Comparison of ENCODE assay signal across 8 cellular contexts in the genomic region with DNA sequence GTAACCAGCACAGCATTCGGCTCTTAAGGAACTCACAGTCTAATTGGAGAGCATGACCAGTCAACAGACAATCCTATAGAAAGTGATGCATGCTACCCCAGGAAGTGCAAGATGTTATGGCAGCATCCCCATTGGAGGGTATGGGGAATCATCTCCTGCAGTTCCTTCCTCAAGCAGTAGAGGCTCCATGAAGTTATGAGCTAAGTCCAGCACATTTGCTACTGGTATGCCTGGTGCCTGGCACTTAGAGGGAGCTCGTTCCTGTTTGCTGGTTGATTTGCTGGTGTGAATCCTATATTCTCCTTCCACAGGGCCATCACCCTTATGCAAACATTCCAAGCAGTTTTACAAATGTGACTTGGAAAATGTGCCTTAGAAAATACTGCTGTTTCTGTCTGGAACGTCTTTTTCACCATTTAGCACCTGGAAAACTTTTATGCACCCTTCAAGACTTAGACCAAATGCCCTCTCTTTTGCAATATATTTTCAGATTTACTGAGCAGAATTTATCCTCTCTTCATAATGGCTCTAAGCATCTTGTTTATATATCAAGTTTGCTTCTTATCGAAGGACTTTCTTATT.
DNase-seq lines count a peak whose midpoint lies in the region; ATAC-seq and TF ChIP-seq lines count a peak whose summit lies in the region.

No MANE protein-coding gene starts in this region.

- H3K36me3 ChIP-seq in neural cell (ENCODE audit: insufficient read depth, low read length): no peaks in the 10 kb centered on the region

- H3K4me2 ChIP-seq in neural cell (ENCODE audit: low read length): no peak overlapping the region

- TF ChIP-seq CTCF in choroid plexus epithelial cell (conservative IDR thresholded peaks at IDR 0.05; ENCODE audit: low read depth, low read length) (peak; percentile 74), neural cell (IDR thresholded peaks at IDR 0.05; ENCODE audit: poor library complexity, severe bottlenecking) (peak; percentile 70)

- H3K4me3 ChIP-seq in choroid plexus epithelial cell (ENCODE audit: low read depth, low read length) (no peak overlapping the region), neural cell (ENCODE audit: low read length) (no peak overlapping the region)

- no peaks in the 10 kb centered on the region for H3K9me3 ChIP-seq in neural cell (ENCODE audit: low read length)

- no peaks in the 10 kb centered on the region for H3K27me3 ChIP-seq in neural cell (ENCODE audit: insufficient read depth, low read depth, low read length)

- ATAC-seq in HG02852 (IDR thresholded peaks at IDR 0.05; ENCODE audit: unreplicated experiment) (peak; percentile 62), HG03520 (IDR thresholded peaks at IDR 0.05; ENCODE audit: unreplicated experiment) (no peak)

- TF ChIP-seq EP300 in neural cell (conservative IDR thresholded peaks at IDR 0.05; ENCODE audit: poor library complexity, severe bottlenecking): no peak

- peak; percentile 66 for TF ChIP-seq RAD21 in neural cell (conservative IDR thresholded peaks at IDR 0.05)

- no peaks in the 10 kb centered on the region for H3K9me2 ChIP-seq in neural cell (ENCODE audit: insufficient read depth, low read length)

- no peaks in the 10 kb centered on the region for H3F3A ChIP-seq in neural cell (ENCODE audit: insufficient read depth, low read length, poor library complexity, severe bottlenecking)

- H2AFZ ChIP-seq in neural cell (ENCODE audit: low read depth, low read length): no peak overlapping the region

- no peaks in the 10 kb centered on the region for H3K79me2 ChIP-seq in neural cell (replicated peaks; ENCODE audit: insufficient read depth, low read length)

- no peak overlapping the region for H3K27ac ChIP-seq in neural cell (ENCODE audit: low read length)

- H4K20me1 ChIP-seq in neural cell (ENCODE audit: insufficient read depth): no peaks in the 10 kb centered on the region

- DNase-seq in Daoy (ENCODE audit: low read depth) (peak; percentile 65), NCI-H69 (lab: John Stamatoyannopoulos, UW) (peak; percentile 59), choroid plexus epithelial cell (ENCODE audit: low read depth) (peak; percentile 71), epidermal melanocyte (ENCODE audit: insufficient read length, low spot score) (no peak), hippocampal formation (lab: John Stamatoyannopoulos, UW) (no peak)

- H3K9ac ChIP-seq in neural cell (ENCODE audit: low read length): no peak overlapping the region

TF ChIP-seq in neural cell, 6 proteins besides CTCF, POLR2A, EP300 and RAD21:
- TF ChIP-seq EZH2 (IDR thresholded peaks at IDR 0.05; ENCODE audit: borderline replicate concordance, insufficient read depth, low read length, poor library complexity, severe bottlenecking) (no peak), SMC3 (conservative IDR thresholded peaks at IDR 0.05; ENCODE audit: poor library complexity) (peak; percentile 70)
TF ChIP-seq in neural cell: peak in this region for 1.

Comparison
In these comparisons a context has a peak if more than half of its experiments do, and no peak if none do; other contexts are left out.
1. DNase-seq: peak in Daoy (single experiment), NCI-H69 (single experiment) and choroid plexus epithelial cell (single experiment); none in epidermal melanocyte (single experiment) and hippocampal formation (0 of 2).